7 cellular contexts compared by ENCODE assay signal in genomic region chr11:64845125-64845735, GRCh38. TPM values are rescaled to one million over a fixed set of nuclear protein-coding genes. Genes with fewer than 3 reads are reported as not detected.
DNase-seq lines count a peak whose midpoint lies in the region; ATAC-seq and TF ChIP-seq lines count a peak whose summit lies in the region.

No MANE protein-coding gene starts in this region.

- 18 to 20% methylated on average over 9 of the region's 9 CpGs for WGBS in GM23248 (ENCODE audit: low coverage in 1 of 2, low lambda C conversion rate in 2 of 2, missing lambda C conversion rate in 2 of 2), 2 experiments
- WGBS in gastroesophageal sphincter (ENCODE audit: low coverage in 1 of 2), 2 donors = 50% methylated on average over 4 of the region's 9 CpGs; no CpG with 5 or more reads in 1 of the 2 donors

- DNase-seq in GM23248 (no peak), epithelial cell of esophagus (ENCODE audit: low read depth) (no peak), H4 (ENCODE audit: low spot score) (no peak), NCI-H446 treated with DMSO at 0.1 percent for 48 hours (lab: John Stamatoyannopoulos, UW) (no peak)

- H3K27me3 ChIP-seq in GM23248 (replicated peaks; ENCODE audit: insufficient read depth) (no peaks in the 10 kb centered on the region), OCI-LY3 (ENCODE audit: low read depth, low read length) (peaks cover 4% of the 10 kb centered on the region; the same call in 1 of the 2 replicates), rectal smooth muscle tissue (ENCODE audit: control insufficient read depth, insufficient read depth, low read length) (no peaks in the 10 kb centered on the region), gastroesophageal sphincter (peaks cover 6% of the 10 kb centered on the region)

- TF ChIP-seq POLR2A in gastroesophageal sphincter (IDR thresholded peaks at IDR 0.05) = no peak

- H3K9me2 ChIP-seq in GM23248 (ENCODE audit: insufficient read depth) = no peaks in the 10 kb centered on the region

- no peak for TF ChIP-seq CTCF in OCI-LY3 (IDR thresholded peaks at IDR 0.05; ENCODE audit: low read depth, low read length)
- no peak for TF ChIP-seq CTCF in epithelial cell of esophagus (IDR thresholded peaks at IDR 0.05; ENCODE audit: insufficient read depth, low read depth, low read length, missing control alignments)
- TF ChIP-seq CTCF in gastroesophageal sphincter (IDR thresholded peaks at IDR 0.05) = no peak

- H3K9ac ChIP-seq in GM23248 (no peak overlapping the region), OCI-LY3 (ENCODE audit: low read length) (peak overlapping the region; percentile 47; the same call in 1 of the 2 replicates), rectal smooth muscle tissue (ENCODE audit: low read length) (no peak overlapping the region)

- H3K4me2 ChIP-seq in GM23248 (ENCODE audit: unreplicated experiment) (no peak overlapping the region), OCI-LY3 (ENCODE audit: low read length) (peak overlapping the region; percentile 68)

- in situ Hi-C loops in GM23248 (cut with MboI) = no loop called here

- H3K79me2 ChIP-seq in GM23248 (ENCODE audit: insufficient read depth) (no peaks in the 10 kb centered on the region), OCI-LY3 (ENCODE audit: low read length) (no peaks in the 10 kb centered on the region)

- H3K9me3 ChIP-seq in GM23248 (ENCODE audit: low read depth) (no peaks in the 10 kb centered on the region), OCI-LY3 (ENCODE audit: insufficient read depth, low read length) (no peaks in the 10 kb centered on the region), gastroesophageal sphincter (no peaks in the 10 kb centered on the region)

- H3K4me3 ChIP-seq in GM23248 (no peak overlapping the region), OCI-LY3 (ENCODE audit: low read length) (peak overlapping the region; percentile 79), epithelial cell of esophagus (ENCODE audit: low read length) (peak overlapping the region; percentile 48), rectal smooth muscle tissue (ENCODE audit: low read length) (peak overlapping the region; percentile 51), gastroesophageal sphincter (peak overlapping the region in 1 of 2 donors; percentile 50)

- TF ChIP-seq EP300 in gastroesophageal sphincter (IDR thresholded peaks at IDR 0.05) = no peak

- H3K27ac ChIP-seq in GM23248 = no peak overlapping the region
- H3K27ac ChIP-seq in OCI-LY3 (ENCODE audit: low read length) = no peak overlapping the region
- H3K27ac ChIP-seq in rectal smooth muscle tissue (ENCODE audit: low read depth, low read length) = no peak overlapping the region
- H3K27ac ChIP-seq in gastroesophageal sphincter = peak overlapping the region in 2 of 4 donors; percentile 0 to 57

- no peak for ATAC-seq in gastroesophageal sphincter

- H3K36me3 ChIP-seq in GM23248 (ENCODE audit: low read depth) (no peaks in the 10 kb centered on the region), OCI-LY3 (replicated peaks; ENCODE audit: low read depth, low read length) (no peaks in the 10 kb centered on the region), rectal smooth muscle tissue (ENCODE audit: control insufficient read depth, insufficient read depth, low read length) (no peaks in the 10 kb centered on the region), gastroesophageal sphincter (no peaks in the 10 kb centered on the region)

- H2AFZ ChIP-seq in GM23248 (peak overlapping the region; percentile 70), OCI-LY3 (ENCODE audit: low read depth, low read length) (peak overlapping the region; percentile 79)

- H4K20me1 ChIP-seq in GM23248 (ENCODE audit: insufficient read depth) (no peaks in the 10 kb centered on the region), OCI-LY3 (ENCODE audit: insufficient read depth, low read length) (no peaks in the 10 kb centered on the region)

- peaks cover 13% of the 10 kb centered on the region for H3F3A ChIP-seq in GM23248 (ENCODE audit: insufficient read depth)

- H3K4me1 ChIP-seq in GM23248 (ENCODE audit: insufficient read depth) (peaks cover 2% of the 10 kb centered on the region), OCI-LY3 (ENCODE audit: low read length) (peaks cover 41% of the 10 kb centered on the region), rectal smooth muscle tissue (ENCODE audit: control insufficient read depth, insufficient read depth, low read length) (peaks cover 8% of the 10 kb centered on the region), gastroesophageal sphincter (peaks cover 0 to 46% (median 20%) of the 10 kb centered on the region in 3 donors)

RNA-seq across cellular contexts. Expression of gene CDC42BPG, which starts 0.8 kb away (rescaled TPM):
- total RNA-seq in GM23248 (2014; rRNA removed; shearing (Covaris generic)) = not detected in 2 replicates
- polyA plus RNA-seq in GM23248 (2016; fragmentation: Nextera tagmentation; extraction: Ambion mirVana) = not detected in 2 replicates
- 0.02 TPM in 1 of 2 replicates, not detected in the other for total RNA-seq in H4 (2014; rRNA removed; shearing (Covaris generic))
- under 1 TPM; 0.08 to 0.94 (median 0.22) TPM for total RNA-seq in gastroesophageal sphincter

RNA-seq across cellular contexts. Expression of gene EHD1, which starts 33.2 kb away (rescaled TPM):
- total RNA-seq in GM23248 (2014; rRNA removed; shearing (Covaris generic)) = 90.2 and 124 TPM in 2 replicates
- polyA plus RNA-seq in GM23248 (2016; fragmentation: Nextera tagmentation; extraction: Ambion mirVana) = 55.2 and 56.3 TPM in 2 replicates
- total RNA-seq in H4 (2014; rRNA removed; shearing (Covaris generic)) = 13.5 and 14.2 TPM in 2 replicates
- total RNA-seq in gastroesophageal sphincter = 100 to 1,000 TPM in 2 of 4 donors, 10 to 100 TPM in 2; 92.1 to 188 (median 101) TPM

RNA-seq across cellular contexts. Expression of gene MEN1, which starts 34.9 kb away (rescaled TPM):
- total RNA-seq in GM23248 (2014; rRNA removed; shearing (Covaris generic)) = 13.2 and 15.8 TPM in 2 replicates
- 24.6 and 26.1 TPM in 2 replicates for polyA plus RNA-seq in GM23248 (2016; fragmentation: Nextera tagmentation; extraction: Ambion mirVana)
- total RNA-seq in H4 (2014; rRNA removed; shearing (Covaris generic)) = 8.9 and 10.6 TPM in 2 replicates
- total RNA-seq in gastroesophageal sphincter = 10 to 100 TPM in 2 of 4 donors, 1 to 10 TPM in 2; 7.1 to 20.9 (median 11.6) TPM

RNA-seq across cellular contexts. Expression of gene MAP4K2, which starts 42.2 kb away (rescaled TPM):
- total RNA-seq in GM23248 (2014; rRNA removed; shearing (Covaris generic)) = 18.2 and 19.7 TPM in 2 replicates
- polyA plus RNA-seq in GM23248 (2016; fragmentation: Nextera tagmentation; extraction: Ambion mirVana) = 4.2 and 6.2 TPM in 2 replicates
- total RNA-seq in H4 (2014; rRNA removed; shearing (Covaris generic)) = 18.0 and 40.9 TPM in 2 replicates
- total RNA-seq in gastroesophageal sphincter = 10 to 100 TPM; 17.6 to 24.0 (median 19.6) TPM
